Comparison of ENCODE assay signal across 26 cellular contexts in the genomic region with DNA sequence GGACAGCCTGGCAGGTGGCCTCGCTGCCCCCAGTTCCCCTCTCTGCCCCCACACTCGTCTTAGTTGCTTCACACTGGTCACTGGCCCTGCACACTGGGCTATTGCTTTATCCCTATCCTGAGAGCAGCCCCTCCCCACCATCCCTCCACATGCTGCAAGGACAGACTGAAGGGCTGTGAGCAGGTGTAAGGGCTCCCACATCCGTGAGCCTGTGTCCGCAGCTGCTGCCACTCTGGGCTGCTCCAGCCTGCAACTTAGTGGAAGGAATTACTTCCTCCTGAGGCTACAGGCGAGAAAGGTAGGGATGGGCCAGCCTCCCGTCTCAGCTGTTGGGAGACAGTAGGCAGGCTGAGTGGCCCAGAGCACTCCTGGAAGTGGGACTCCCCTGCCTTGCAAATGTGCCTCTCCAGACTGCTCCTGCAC. TPM values are rescaled to one million over a fixed set of nuclear protein-coding genes. Genes with fewer than 3 reads are reported as not detected.
A peak's percentile ranks its signal among the peaks of the same experiment; 100 is the strongest.
DNase-seq lines count a peak whose midpoint lies in the region; ATAC-seq, FAIRE-seq and TF ChIP-seq lines count a peak whose summit lies in the region.
"Had no signal": no experiment of that assay in that cellular context is flagged by ENCODE, and none has a peak within 500 bp of the region (broad histone marks: within the 10 kb centered on the region; RNA-seq: fewer than 3 reads in every experiment).

No MANE protein-coding gene starts in this region.

- H4K8ac ChIP-seq in H9 (replicated peaks; ENCODE audit: insufficient read length, low read depth, low read length) = no peak overlapping the region

- no peak overlapping the region for H3K18ac ChIP-seq in H9 (ENCODE audit: insufficient read length, low read depth, low read length)

- no peaks in the 10 kb centered on the region; the same call in 1 of the 2 replicates for H3K4me1 ChIP-seq in H9 (ENCODE audit: insufficient read depth, low read length)
- peaks cover 36 to 85% (median 84%) of the 10 kb centered on the region in 4 donors for H3K4me1 ChIP-seq in esophagus muscularis mucosa
- peaks cover 33 to 40% (median 36%) of the 10 kb centered on the region in 3 donors for H3K4me1 ChIP-seq in pancreas

- H3K27me3 ChIP-seq in H9 (ENCODE audit: insufficient read depth, low read length) = peaks cover 8% of the 10 kb centered on the region
- H3K27me3 ChIP-seq in esophagus muscularis mucosa = peaks cover 0 to 11% (median 2%) of the 10 kb centered on the region in 4 donors
- no peaks in the 10 kb centered on the region for H3K27me3 ChIP-seq in pancreas

- H3K14ac ChIP-seq in H9 (ENCODE audit: insufficient read depth, low read length) = no peak overlapping the region

- no peak overlapping the region for H3K4me2 ChIP-seq in H9 (ENCODE audit: insufficient read depth, insufficient read length, low read length)
- H3K4me2 ChIP-seq: hepatocyte had no signal

- no peak overlapping the region for H2BK12ac ChIP-seq in H9 (ENCODE audit: insufficient read length, low read depth, low read length)

- no peak overlapping the region for H2BK15ac ChIP-seq in H9 (ENCODE audit: low read depth, low read length)

- H3K79me2 ChIP-seq in H9 (ENCODE audit: insufficient read depth, low read length) = no peaks in the 10 kb centered on the region
- H3K79me2 ChIP-seq: hepatocyte had no signal

- H2BK120ac ChIP-seq in H9 (ENCODE audit: low read depth, low read length, poor library complexity, severe bottlenecking) = no peak overlapping the region

- TF ChIP-seq CTCF in H9 (conservative IDR thresholded peaks at IDR 0.05) = no peak
- TF ChIP-seq CTCF in esophagus muscularis mucosa (IDR thresholded peaks at IDR 0.05) = no peak
- no peak for TF ChIP-seq CTCF in pancreas (IDR thresholded peaks at IDR 0.05)
- no peak for TF ChIP-seq CTCF in lower leg skin (IDR thresholded peaks at IDR 0.05)

- intact Hi-C loops in esophagus muscularis mucosa (cut with DNase I) = no loop called here
- intact Hi-C loops in pancreas (cut with DNase I) = no loop called here
- intact Hi-C loops in lower leg skin (cut with DNase I; ENCODE audit: low total_unique reads) = no loop called here

- peaks cover 25 to 36% (median 30%) of the 10 kb centered on the region in 3 experiments for H3K36me3 Mint-ChIP-seq in H9 (ENCODE audit: insufficient read depth in 1 of 3, low read depth in 3 of 3)

- H3K27ac Mint-ChIP-seq in H9 = peak overlapping the region in 2 of 3 experiments; percentile 83 to 89; a peak in 5 of 7 replicates
- H3K27ac Mint-ChIP-seq: activated T-helper 2 cell treated with anti-CD3 and anti-CD28 coated beads, Interferon-gamma antibody, Interleukin-2, Interleukin-4, amounts not matched to agents 10 μg/mL and 5 μg/mL and 100 μg/mL, durations not matched to agents 14 hours and 24 hours and 36 hours had no signal

- H3K9me3 ChIP-seq in H9 (ENCODE audit: control insufficient read depth, low read depth, low read length) (no peaks in the 10 kb centered on the region), esophagus muscularis mucosa (no peaks in the 10 kb centered on the region), pancreas (no peaks in the 10 kb centered on the region)

- no peaks in the 10 kb centered on the region for H4K20me1 ChIP-seq in H9 (ENCODE audit: control insufficient read depth, insufficient read depth, insufficient read length)

- no peak overlapping the region for H3T11ph ChIP-seq in H9 (ENCODE audit: low read length)

- H3K23ac ChIP-seq in H9 (ENCODE audit: insufficient read length, low read depth, low read length) = no peak overlapping the region

- WGBS in H9 (ENCODE audit: extremely low coverage, insufficient read length, low lambda C conversion rate) = no CpG with 5 or more reads among the region's 6 CpGs
- WGBS in esophagus muscularis mucosa = 91% methylated on average over 5 of the region's 6 CpGs
- WGBS in pancreas, 2 donors = 46 to 47% methylated on average over 5 to 6 of the region's 6 CpGs
- 72 to 92% methylated on average over 5 to 6 of the region's 6 CpGs for WGBS in lower leg skin, 2 donors

- peaks cover 16% of the 10 kb centered on the region for H3K23me2 ChIP-seq in H9 (ENCODE audit: insufficient read length, low read depth, low read length, poor library complexity, severe bottlenecking)

- H3K27ac ChIP-seq in H9 (ENCODE audit: insufficient read length, low read depth, low read length) (no peak overlapping the region), esophagus muscularis mucosa (replicated peaks in 1 of 4) (peak overlapping the region; percentile 65 to 93 (median 72)), pancreas (peak overlapping the region; percentile 61 to 89 (median 78))
- H3K27ac ChIP-seq: C4-2B, GM23248, hepatocyte, skin epidermis had no signal

- DNase-seq in H9 (no peak), esophagus muscularis mucosa (ENCODE audit: extremely low spot score) (no peak), pancreas (peak; percentile 61 to 80 (median 74)), SKM-1 treated with dmso at 0.1 percent for 144 hours (lab: John Stamatoyannopoulos, UW; ENCODE audit: unreplicated experiment) (no peak), lower leg skin (ENCODE audit: low spot score in 2 of 2) (no peak)
- DNase-seq: ACHN; activated CD4-positive, alpha-beta T cell treated with anti-CD3 and anti-CD28 coated beads for 48 hours; GM23248; naive thymus-derived CD8-positive, alpha-beta T cell; NCI-H1092 treated with DMSO at 0.1 percent for 48 hours; NCI-H2081 treated with DMSO at 0.1 percent for 48 hours; NCI-H526 treated with DMSO at 0.1 percent for 48 hours; stimulated activated CD4-positive, alpha-beta T cell treated with anti-CD3 and anti-CD28 coated beads, Interleukin-2, amount 100 ng/mL, for 48 hours had no signal

- TF ChIP-seq POLR2A in esophagus muscularis mucosa (IDR thresholded peaks at IDR 0.05; ENCODE audit: low read depth) (no peak), lower leg skin (IDR thresholded peaks at IDR 0.05) (no peak)

- H3K4me3 ChIP-seq in esophagus muscularis mucosa (no peak overlapping the region), pancreas (peak overlapping the region in 1 of 4 donors; percentile 10), lower leg skin (ENCODE audit: low read depth, poor library complexity, severe bottlenecking) (no peak overlapping the region)
- H3K4me3 ChIP-seq: GM23248, hepatocyte, skin epidermis had no signal

- ATAC-seq in pancreas = peak; percentile 41 to 52 (median 46)
- no peak for ATAC-seq in HG03175 (IDR thresholded peaks at IDR 0.05; ENCODE audit: unreplicated experiment)
- ATAC-seq: naive thymus-derived CD8-positive, alpha-beta T cell; Right ventricle myocardium inferior had no signal

- H3K9me3 Mint-ChIP-seq in H9 = no peaks in the 10 kb centered on the region
- H3K9me3 Mint-ChIP-seq: activated T-helper 2 cell treated with anti-CD3 and anti-CD28 coated beads, Interferon-gamma antibody, Interleukin-2, Interleukin-4, amounts not matched to agents 10 μg/mL and 5 μg/mL and 100 μg/mL, durations not matched to agents 14 hours and 24 hours and 36 hours; naive thymus-derived CD8-positive, alpha-beta T cell had no signal

- no peak overlapping the region for H3K56ac ChIP-seq in H9 (ENCODE audit: insufficient read length, low read depth, low read length)

- no peak overlapping the region for H4K5ac ChIP-seq in H9 (ENCODE audit: insufficient read length, low read depth, low read length)

- FAIRE-seq in pancreas (lab: Jason Lieb, UNC) = no peak
- FAIRE-seq: bronchial epithelial cell, D721Med, G401.6, islet of Langerhans, TTC549, urothelium cell line had no signal

- peak overlapping the region in 1 of 2 experiments; percentile 46; a peak in 1 of 5 replicates for H3K4me3 Mint-ChIP-seq in H9

- peaks cover 56% of the 10 kb centered on the region for H3K27me3 Mint-ChIP-seq in H9 (ENCODE audit: low read depth)

- H3K36me3 ChIP-seq in esophagus muscularis mucosa (peaks cover 0 to 20% (median 5%) of the 10 kb centered on the region in 4 donors), pancreas (no peaks in the 10 kb centered on the region)

- no peak overlapping the region for H2AFZ ChIP-seq in H9 (ENCODE audit: low read length)
- H2AFZ ChIP-seq: GM23248, hepatocyte had no signal

- no peaks in the 10 kb centered on the region for H3K79me1 ChIP-seq in H9 (ENCODE audit: insufficient read depth, low read depth, low read length, poor library complexity, severe bottlenecking)

- H3K9ac ChIP-seq in H9 (ENCODE audit: extremely low read depth, insufficient read length, low read length) = no peak overlapping the region
- H3K9ac ChIP-seq: GM23248 had no signal

- no peak overlapping the region for H3K4ac ChIP-seq in H9 (ENCODE audit: low read depth, low read length)

- no peak overlapping the region for H4K91ac ChIP-seq in H9 (ENCODE audit: insufficient read length, low read depth, low read length)

- no peak for TF ChIP-seq EP300 in esophagus muscularis mucosa (IDR thresholded peaks at IDR 0.05)

- H2AK5ac ChIP-seq in H9 (ENCODE audit: insufficient read length, low read length) = no peak overlapping the region

- H2BK20ac ChIP-seq in H9 (ENCODE audit: low read depth, low read length, poor library complexity, severe bottlenecking) = no peak overlapping the region

- no peak overlapping the region for H2BK5ac ChIP-seq in H9 (ENCODE audit: insufficient read length, low read length)

- H3K4me1 Mint-ChIP-seq in H9 = peaks cover 63 to 71% of the 10 kb centered on the region in 2 experiments

RNA-seq across cellular contexts. Expression of a gene that starts 3.8 kb away (rescaled TPM):
- total RNA-seq in H9 (2021) = 59.9 and 60.9 TPM in 2 replicates
- 100 to 1,000 TPM; 143 to 193 (median 173) TPM for total RNA-seq in esophagus muscularis mucosa
- total RNA-seq in pancreas = 100 to 1,000 TPM; 125 to 408 (median 236) TPM
- 100 to 1,000 TPM; 184 to 246 TPM for polyA plus RNA-seq in pancreas
- 10 to 100 TPM in 3 of 4 donors, 1 to 10 TPM in 1; 9.8 to 30.0 (median 16.8) TPM for total RNA-seq in lower leg skin
- total RNA-seq: activated T-helper 2 cell treated with anti-CD3 and anti-CD28 coated beads, Interferon-gamma antibody, Interleukin-2, Interleukin-4, amounts not matched to agents 10 μg/mL and 5 μg/mL and 100 μg/mL, durations not matched to agents 14 hours and 24 hours and 36 hours; GM23248 had no signal
- polyA plus RNA-seq: GM23248; naive thymus-derived CD8-positive, alpha-beta T cell had no signal

RNA-seq across cellular contexts. Expression of a gene that starts 14.3 kb away (rescaled TPM):
- total RNA-seq in H9 (2021) (1.2 and 2.2 TPM in 2 replicates), esophagus muscularis mucosa (10 to 100 TPM in 1 of 4 donors, 1 to 10 TPM in 3; 4.3 to 10.1 (median 4.8) TPM), pancreas (10 to 100 TPM; 12.3 to 26.5 (median 17.7) TPM), lower leg skin (10 to 100 TPM in 2 of 4 donors, 1 to 10 TPM in 2; 5.5 to 12.3 (median 9.4) TPM)
- 10 to 100 TPM in 1 of 2 donors, 1 to 10 TPM in 1; 9.0 to 10.9 TPM for polyA plus RNA-seq in pancreas
- total RNA-seq: GM23248, LHCN-M2 had no signal
- polyA plus RNA-seq: GM23248 had no signal

RNA-seq across cellular contexts. Expression of a gene that starts 14.5 kb away (rescaled TPM):
- 24.4 and 27.4 TPM in 2 replicates for total RNA-seq in H9 (2021)
- total RNA-seq in esophagus muscularis mucosa = 10 to 100 TPM in 2 of 4 donors, 1 to 10 TPM in 2; 7.9 to 16.5 (median 12.4) TPM
- 10 to 100 TPM in 1 of 6 donors, 1 to 10 TPM in 5; 7.1 to 10.3 (median 8.8) TPM for total RNA-seq in pancreas
- 10 to 100 TPM in 1 of 2 donors, 1 to 10 TPM in 1; 7.1 to 11.2 TPM for polyA plus RNA-seq in pancreas
- total RNA-seq in lower leg skin = 10 to 100 TPM; 16.6 to 26.0 (median 18.6) TPM
- total RNA-seq: GM23248, LHCN-M2 had no signal
- polyA plus RNA-seq: GM23248 had no signal

RNA-seq across cellular contexts. Expression of a gene that starts 31.0 kb away (rescaled TPM):
- total RNA-seq in H9 (2021) = 105 and 106 TPM in 2 replicates
- total RNA-seq in esophagus muscularis mucosa = 100 to 1,000 TPM in 2 of 4 donors, 10 to 100 TPM in 2; 66.8 to 143 (median 97.7) TPM
- 10 to 100 TPM; 48.1 to 76.3 (median 63.2) TPM for total RNA-seq in pancreas
- 10 to 100 TPM; 57.5 to 78.8 TPM for polyA plus RNA-seq in pancreas
- 10 to 100 TPM; 47.8 to 71.4 (median 63.9) TPM for total RNA-seq in lower leg skin

RNA-seq across cellular contexts. Expression of a gene that starts 41.5 kb away (rescaled TPM):
- 9.7 and 10.5 TPM in 2 replicates for total RNA-seq in H9 (2021)
- total RNA-seq in esophagus muscularis mucosa = 10 to 100 TPM in 3 of 4 donors, 1 to 10 TPM in 1; 6.6 to 19.8 (median 15.0) TPM
- total RNA-seq in pancreas = 1 to 10 TPM; 2.0 to 3.9 (median 2.8) TPM
- polyA plus RNA-seq in pancreas = 1 to 10 TPM; 3.2 to 7.4 TPM
- total RNA-seq in lower leg skin = 1 to 10 TPM; 1.4 to 3.8 (median 2.4) TPM

Comparison
In these comparisons a context has a peak if more than half of its experiments do, and no peak if none do; other contexts are left out.
1. DNase-seq: peak in pancreas (6 of 6); none in H9 (single experiment), esophagus muscularis mucosa (single experiment), SKM-1 treated with dmso at 0.1 percent for 144 hours (single experiment) and lower leg skin (0 of 2).